1 cellular context compared by ENCODE assay signal in the genomic region with DNA sequence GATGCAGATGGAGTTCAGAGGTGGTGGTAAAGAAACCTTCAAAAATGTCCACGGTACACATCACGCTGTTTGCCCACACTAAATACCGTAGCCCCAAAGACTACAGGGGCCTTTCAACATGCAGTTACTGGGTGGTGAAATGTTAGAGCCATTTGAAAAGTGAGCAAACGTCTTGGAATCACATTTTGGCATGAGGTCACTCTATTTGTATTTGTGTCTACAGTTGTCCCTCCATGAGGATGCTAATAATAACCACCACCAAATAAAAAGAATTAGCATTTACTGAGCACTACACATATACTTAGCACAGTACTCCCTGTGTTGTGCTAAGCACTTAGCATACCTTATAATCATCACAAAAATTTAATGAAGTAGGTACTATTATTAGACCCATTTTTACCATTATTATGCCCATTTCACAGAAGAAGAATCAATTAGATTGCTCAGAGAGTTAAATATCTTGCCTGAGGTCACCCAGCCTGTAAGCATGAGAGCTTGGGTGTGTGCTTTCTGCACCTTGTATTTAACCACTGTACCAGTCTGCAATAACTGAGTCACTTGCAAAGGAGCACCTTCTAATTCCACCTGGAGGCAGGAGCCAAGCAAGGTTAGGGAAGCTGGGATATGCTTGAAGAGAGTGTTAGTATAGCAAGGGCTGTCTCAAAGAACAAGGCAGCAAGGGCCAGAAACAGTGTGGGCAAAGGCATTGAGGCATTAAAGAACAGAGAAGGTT.
TF ChIP-seq lines count a peak whose summit lies in the region.

No MANE protein-coding gene starts in this region.

TF ChIP-seq in H1, 55 proteins besides CTCF, POLR2A, EP300 and RAD21:
- no peak for TF ChIP-seq CHD1 (IDR thresholded peaks at IDR 0.05; ENCODE audit: low read depth, low read length)
- no peak for TF ChIP-seq ATF2 (IDR thresholded peaks at IDR 0.05; ENCODE audit: low read length)
- TF ChIP-seq BCL11A (IDR thresholded peaks at IDR 0.05; ENCODE audit: low read depth in 2 of 2, low read length in 2 of 2), result no peak
- TF ChIP-seq CEBPB (IDR thresholded peaks at IDR 0.05; ENCODE audit: low read depth, low read length), result no peak
- no peak for TF ChIP-seq JUND (IDR thresholded peaks at IDR 0.05; ENCODE audit: low read length)
- TF ChIP-seq CHD7 (IDR thresholded peaks at IDR 0.05; ENCODE audit: insufficient replicate concordance, low read length), result no peak
- no peak for TF ChIP-seq NANOG (IDR thresholded peaks at IDR 0.05; ENCODE audit: insufficient read depth, low read depth, low read length, poor library complexity, severe bottlenecking)
- no peak for TF ChIP-seq SP2 (IDR thresholded peaks at IDR 0.05; ENCODE audit: low read length)
- no peak for TF ChIP-seq E2F6 (IDR thresholded peaks at IDR 0.05)
- no peak for TF ChIP-seq EGR1 (IDR thresholded peaks at IDR 0.05; ENCODE audit: borderline replicate concordance, low read depth, low read length)
- TF ChIP-seq, protein P1, sequence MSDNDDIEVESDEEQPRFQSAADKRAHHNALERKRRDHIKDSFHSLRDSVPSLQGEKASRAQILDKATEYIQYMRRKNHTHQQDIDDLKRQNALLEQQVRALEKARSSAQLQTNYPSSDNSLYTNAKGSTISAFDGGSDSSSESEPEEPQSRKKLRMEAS (IDR thresholded peaks at IDR 0.05), result no peak
- no peak for TF ChIP-seq HDAC6 (IDR thresholded peaks at IDR 0.05; ENCODE audit: low read depth, low read length)
